9 cellular contexts compared by ENCODE assay signal in genomic region chr3:186772281-186772885, GRCh38. TPM values are rescaled to one million over a fixed set of nuclear protein-coding genes. Genes with fewer than 3 reads are reported as not detected.
DNase-seq lines count a peak whose midpoint lies in the region; ATAC-seq and TF ChIP-seq lines count a peak whose summit lies in the region.
"Had no signal": no experiment of that assay in that cellular context is flagged by ENCODE, and none has a peak within 500 bp of the region (broad histone marks: within the 10 kb centered on the region; RNA-seq: fewer than 3 reads in every experiment).

No MANE protein-coding gene starts in this region.

- TF ChIP-seq EP300 in sigmoid colon (IDR thresholded peaks at IDR 0.05) = no peak

- no peaks in the 10 kb centered on the region for H3K9me3 ChIP-seq in sigmoid colon

- DNase-seq in H7 (peak; percentile 76), SK-N-DZ (ENCODE audit: low spot score) (peak; percentile 49), fibroblast of the aortic adventitia (ENCODE audit: low read depth) (peak; percentile 50), sigmoid colon (no peak), NCI-H524 treated with DMSO at 0.1 percent for 48 hours (lab: John Stamatoyannopoulos, UW) (no peak), HK-2 (ENCODE audit: unreplicated experiment) (no peak), DMS79 treated with DMSO at 0.1 percent for 48 hours (lab: John Stamatoyannopoulos, UW) (no peak)

- TF ChIP-seq CTCF in fibroblast of the aortic adventitia (IDR thresholded peaks at IDR 0.05; ENCODE audit: insufficient read depth, low read length) (no peak), sigmoid colon (IDR thresholded peaks at IDR 0.05) (no peak)

- ATAC-seq in GM18505 (IDR thresholded peaks at IDR 0.05; ENCODE audit: unreplicated experiment) = peak; percentile 8

- H3K27me3 ChIP-seq in H7 (ENCODE audit: control insufficient read depth, insufficient read depth, low read length) (peaks cover 3% of the 10 kb centered on the region), sigmoid colon (no peaks in the 10 kb centered on the region)

- H3K36me3 ChIP-seq in H7 (replicated peaks; ENCODE audit: control insufficient read depth, insufficient read depth, low read length) = no peaks in the 10 kb centered on the region
- no peaks in the 10 kb centered on the region for H3K36me3 ChIP-seq in sigmoid colon

- peaks cover 0 to 14% (median 4%) of the 10 kb centered on the region in 4 donors for H3K4me1 ChIP-seq in sigmoid colon

- intact Hi-C loops in sigmoid colon (cut with DNase I) = no loop called here

- H3K4me3 ChIP-seq in H7 (ENCODE audit: insufficient read depth, low read depth, low read length) (peak overlapping the region; percentile 25), fibroblast of the aortic adventitia (ENCODE audit: low read depth, low read length) (peak overlapping the region; percentile 37), sigmoid colon (peak overlapping the region; percentile 18 to 53 (median 44))

- WGBS in sigmoid colon, 2 donors = 9 to 18% methylated on average over 35 of the region's 35 CpGs

- TF ChIP-seq POLR2A in GM18505 (IDR thresholded peaks at IDR 0.05; ENCODE audit: borderline replicate concordance, extremely low read depth, insufficient read depth, insufficient read length) (no peak), sigmoid colon (IDR thresholded peaks at IDR 0.05) (no peak)

- peak overlapping the region in 2 of 4 donors; percentile 19 to 49 for H3K27ac ChIP-seq in sigmoid colon
- H3K27ac ChIP-seq: VCaP had no signal

RNA-seq across cellular contexts. Expression of gene EIF4A2, which starts 11.0 kb away (rescaled TPM):
- 523 and 819 TPM in 2 replicates for total RNA-seq in H7 (2014; rRNA removed; shearing (Covaris generic))
- 698 and 722 TPM in 2 replicates for polyA plus RNA-seq in SK-N-DZ (2014; cell fraction: cytosol; rRNA removed)
- 1,380 and 1,503 TPM in 2 replicates for polyA plus RNA-seq in SK-N-DZ (2014; cell fraction: nucleus; rRNA removed)
- total RNA-seq in fibroblast of the aortic adventitia (ENCODE audit: low replicate concordance) (383 and 640 TPM in 2 replicates), sigmoid colon (1,000 to 10,000 TPM in 1 of 4 donors, 100 to 1,000 TPM in 3; 632 to 1,010 (median 767) TPM)
- 100 to 1,000 TPM; 305 to 428 (median 372) TPM for polyA plus RNA-seq in sigmoid colon

RNA-seq across cellular contexts. Expression of gene RFC4, which starts 33.9 kb away (rescaled TPM):
- 105 and 131 TPM in 2 replicates for total RNA-seq in H7 (2014; rRNA removed; shearing (Covaris generic))
- 215 and 256 TPM in 2 replicates for polyA plus RNA-seq in SK-N-DZ (2014; cell fraction: cytosol; rRNA removed)
- polyA plus RNA-seq in SK-N-DZ (2014; cell fraction: nucleus; rRNA removed) = 497 and 586 TPM in 2 replicates
- total RNA-seq in fibroblast of the aortic adventitia (ENCODE audit: low replicate concordance) (13.2 and 48.4 TPM in 2 replicates), sigmoid colon (10 to 100 TPM in 3 of 4 donors, 1 to 10 TPM in 1; 8.7 to 26.6 (median 18.5) TPM)
- 10 to 100 TPM; 13.9 to 30.3 (median 14.4) TPM for polyA plus RNA-seq in sigmoid colon

RNA-seq across cellular contexts. Expression of gene KNG1, which starts 55.2 kb away (rescaled TPM):
- not detected in 2 replicates for total RNA-seq in H7 (2014; rRNA removed; shearing (Covaris generic))
- polyA plus RNA-seq in SK-N-DZ (2014; cell fraction: cytosol; rRNA removed) = not detected in 2 replicates
- polyA plus RNA-seq in SK-N-DZ (2014; cell fraction: nucleus; rRNA removed) = not detected in 2 replicates
- total RNA-seq in fibroblast of the aortic adventitia (ENCODE audit: low replicate concordance) (not detected in 2 replicates), sigmoid colon (not detected)
- 1 to 10 TPM in 1 of 3 donors, under 1 TPM in 1, not detected in 1; 0.35 to 1.2 TPM for polyA plus RNA-seq in sigmoid colon

Comparison
In these comparisons a context has a peak if more than half of its experiments do, and no peak if none do; other contexts are left out.
1. DNase-seq: peak in H7 (single experiment), SK-N-DZ (single experiment) and fibroblast of the aortic adventitia (single experiment); none in sigmoid colon (single experiment), NCI-H524 treated with DMSO at 0.1 percent for 48 hours (single experiment), HK-2 (single experiment) and DMS79 treated with DMSO at 0.1 percent for 48 hours (single experiment).
2. Peak in every context shown above with its lines, with median percentiles within 50 percentile points of each other: H3K4me3 ChIP-seq.